In the genomic region with DNA sequence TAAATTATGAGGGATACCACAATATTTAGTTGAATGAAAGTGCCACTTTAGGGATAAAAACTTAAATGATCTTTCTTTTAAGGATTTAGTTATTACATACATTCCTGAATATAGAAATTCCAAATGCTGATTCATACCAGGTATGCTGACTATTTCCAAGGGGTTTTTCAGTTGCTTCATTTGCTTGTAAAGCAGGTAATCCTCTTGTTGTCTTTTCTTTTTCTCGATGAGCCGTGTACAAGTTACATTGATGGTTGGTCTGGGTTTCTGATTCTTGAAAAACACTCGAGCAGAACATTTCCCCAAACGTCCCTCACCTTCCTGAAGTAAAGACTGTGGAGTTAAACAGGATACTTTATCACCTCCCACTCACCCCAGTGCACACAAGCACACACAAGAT, we compare ENCODE assay signal across 1 cellular context.
TF ChIP-seq lines count a peak whose summit lies in the region.

No MANE protein-coding gene starts in this region.

TF ChIP-seq in IMR-90, 13 proteins besides CTCF, POLR2A, EP300 and RAD21:
- TF ChIP-seq, protein P1, sequence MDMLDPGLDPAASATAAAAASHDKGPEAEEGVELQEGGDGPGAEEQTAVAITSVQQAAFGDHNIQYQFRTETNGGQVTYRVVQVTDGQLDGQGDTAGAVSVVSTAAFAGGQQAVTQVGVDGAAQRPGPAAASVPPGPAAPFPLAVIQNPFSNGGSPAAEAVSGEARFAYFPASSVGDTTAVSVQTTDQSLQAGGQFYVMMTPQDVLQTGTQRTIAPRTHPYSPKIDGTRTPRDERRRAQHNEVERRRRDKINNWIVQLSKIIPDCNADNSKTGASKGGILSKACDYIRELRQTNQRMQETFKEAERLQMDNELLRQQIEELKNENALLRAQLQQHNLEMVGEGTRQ (IDR thresholded peaks at IDR 0.05; ENCODE audit: low read depth, low read length) = no peak
- TF ChIP-seq, protein P2, sequence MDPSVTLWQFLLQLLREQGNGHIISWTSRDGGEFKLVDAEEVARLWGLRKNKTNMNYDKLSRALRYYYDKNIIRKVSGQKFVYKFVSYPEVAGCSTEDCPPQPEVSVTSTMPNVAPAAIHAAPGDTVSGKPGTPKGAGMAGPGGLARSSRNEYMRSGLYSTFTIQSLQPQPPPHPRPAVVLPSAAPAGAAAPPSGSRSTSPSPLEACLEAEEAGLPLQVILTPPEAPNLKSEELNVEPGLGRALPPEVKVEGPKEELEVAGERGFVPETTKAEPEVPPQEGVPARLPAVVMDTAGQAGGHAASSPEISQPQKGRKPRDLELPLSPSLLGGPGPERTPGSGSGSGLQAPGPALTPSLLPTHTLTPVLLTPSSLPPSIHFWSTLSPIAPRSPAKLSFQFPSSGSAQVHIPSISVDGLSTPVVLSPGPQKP (IDR thresholded peaks at IDR 0.05; ENCODE audit: borderline replicate concordance, low read depth, low read length) = no peak
- TF ChIP-seq MXI1 (IDR thresholded peaks at IDR 0.05; ENCODE audit: borderline replicate concordance, low read depth, low read length) (no peak), SMC3 (IDR thresholded peaks at IDR 0.05; ENCODE audit: low read depth, low read length) (no peak), MAZ (IDR thresholded peaks at IDR 0.05; ENCODE audit: borderline replicate concordance, low read depth, low read length) (no peak), CEBPB (IDR thresholded peaks at IDR 0.05; ENCODE audit: low read depth, low read length) (no peak), RFX5 (IDR thresholded peaks at IDR 0.05; ENCODE audit: low read depth, low read length) (no peak), FOS (IDR thresholded peaks at IDR 0.05; ENCODE audit: low read depth, low read length) (no peak)
